9 cellular contexts compared by ENCODE assay signal in genomic region chr14:20477211-20477876, GRCh38. TPM values are rescaled to one million over a fixed set of nuclear protein-coding genes. Genes with fewer than 3 reads are reported as not detected.
DNase-seq lines count a peak whose midpoint lies in the region; ATAC-seq lines count a peak whose summit lies in the region.
"Had no signal": no experiment of that assay in that cellular context is flagged by ENCODE, and none has a peak within 500 bp of the region (broad histone marks: within the 10 kb centered on the region; RNA-seq: fewer than 3 reads in every experiment).

No MANE protein-coding gene starts in this region.

- H3K14ac ChIP-seq in trophoblast cell (ENCODE audit: low read length): no peak overlapping the region

- peaks cover 0 to 4% (median 0%) of the 10 kb centered on the region in 3 donors for H3K9me3 Mint-ChIP-seq in T-cell
- H3K9me3 Mint-ChIP-seq in effector memory CD8-positive, alpha-beta T cell: peaks cover 0 to 6% of the 10 kb centered on the region in 2 donors

- no peak overlapping the region for H4K8ac ChIP-seq in trophoblast cell (ENCODE audit: low read depth, low read length)

- peaks cover 3 to 7% of the 10 kb centered on the region in 2 experiments for H3K4me1 ChIP-seq in trophoblast cell (ENCODE audit: control insufficient read depth in 1 of 2, insufficient read depth in 2 of 2, low read length in 2 of 2)

- H3K27me3 Mint-ChIP-seq in T-cell: no peaks in the 10 kb centered on the region
- no peaks in the 10 kb centered on the region for H3K27me3 Mint-ChIP-seq in effector memory CD8-positive, alpha-beta T cell

- no peak overlapping the region for H3K18ac ChIP-seq in trophoblast cell (ENCODE audit: low read length)

- no peaks in the 10 kb centered on the region for H3K79me2 ChIP-seq in trophoblast cell (ENCODE audit: control insufficient read depth, insufficient read depth, low read length, poor library complexity)

- peak overlapping the region; percentile 46 to 74 (median 52) for H3K4me3 Mint-ChIP-seq in T-cell
- H3K4me3 Mint-ChIP-seq in effector memory CD8-positive, alpha-beta T cell: peak overlapping the region; percentile 64 to 67

- ATAC-seq in T-cell (replicated peaks in 1 of 4) (peak; percentile 82 to 93 (median 86)), HG03520 (IDR thresholded peaks at IDR 0.05; ENCODE audit: unreplicated experiment) (no peak), HG03432 (IDR thresholded peaks at IDR 0.05; ENCODE audit: unreplicated experiment) (no peak)
- peak; percentile 76 for ATAC-seq in effector memory CD8-positive, alpha-beta T cell (replicated peaks)

- H3K36me3 Mint-ChIP-seq in T-cell: peaks cover 66% of the 10 kb centered on the region
- peaks cover 63% of the 10 kb centered on the region for H3K36me3 Mint-ChIP-seq in effector memory CD8-positive, alpha-beta T cell (ENCODE audit: insufficient read depth)

- no peaks in the 10 kb centered on the region for H3K27me3 ChIP-seq in trophoblast cell (ENCODE audit: insufficient read depth, low read length)

- H2BK12ac ChIP-seq in trophoblast cell (ENCODE audit: low read length): no peak overlapping the region

- DNase-seq in HT1080 (ENCODE audit: low read depth): peak; percentile 16
- DNase-seq in T-cell: peak in 31 of 34 experiments; percentile 4 to 52 (median 36)
- DNase-seq in effector memory CD8-positive, alpha-beta T cell: peak; percentile 30 to 33 (median 33)
- peak; percentile 97 to 99 for DNase-seq in trophoblast cell
- DNase-seq in stimulated activated CD4-positive, alpha-beta T cell treated with anti-CD3 and anti-CD28 coated beads, Interleukin-15, amount 100 ng/mL, for 24 hours: no peak
- DNase-seq in epidermal melanocyte (ENCODE audit: insufficient read length, low spot score): no peak

- H4K12ac ChIP-seq in trophoblast cell (ENCODE audit: low read depth, low read length): no peak overlapping the region

- H3K27ac Mint-ChIP-seq in T-cell: peak overlapping the region; percentile 94
- peak overlapping the region; percentile 35 to 92 for H3K27ac Mint-ChIP-seq in effector memory CD8-positive, alpha-beta T cell

- H3K4me1 Mint-ChIP-seq in T-cell: peaks cover 87 to 92% (median 88%) of the 10 kb centered on the region in 3 donors
- H3K4me1 Mint-ChIP-seq in effector memory CD8-positive, alpha-beta T cell (ENCODE audit: low read depth in 2 of 2): peaks cover 51 to 67% of the 10 kb centered on the region in 2 donors

- H3K23ac ChIP-seq in trophoblast cell (ENCODE audit: low read length): no peak overlapping the region

- no peak overlapping the region for H3K4me2 ChIP-seq in trophoblast cell (ENCODE audit: low read length)

- no peak overlapping the region for H2BK120ac ChIP-seq in trophoblast cell (ENCODE audit: insufficient read depth, low read length, poor library complexity)

- H3K9ac ChIP-seq in trophoblast cell (ENCODE audit: low read length): no peak overlapping the region

- CTCF ChIA-PET in T-cell (lab: Charles Lee): interaction anchor here (0.8 kb wide), 2 partner anchors 22 to 149 kb away, joined by 4 to 5 read pairs; partner anchors contain the start of gene APEX1 (in 1 of the 2)

- peaks cover 17 to 24% of the 10 kb centered on the region in 2 experiments for H3K36me3 ChIP-seq in trophoblast cell (ENCODE audit: control insufficient read depth in 1 of 2, insufficient read depth in 2 of 2, low read length in 2 of 2)

- no peak overlapping the region for H2AFZ ChIP-seq in trophoblast cell (ENCODE audit: insufficient read depth, low read length, poor library complexity)

- POLR2A ChIA-PET in T-cell (lab: Charles Lee): interaction anchor here in 1 of 2 donors (0.9 to 1.0 kb wide), 2 partner anchors 13 to 16 kb away, joined by 3 to 4 read pairs; partner anchors contain the start of gene PIP4P1

- H3K79me1 ChIP-seq in trophoblast cell (ENCODE audit: low read length): no peaks in the 10 kb centered on the region

- H3K4ac ChIP-seq in trophoblast cell (ENCODE audit: low read depth, low read length): no peak overlapping the region

- no peaks in the 10 kb centered on the region for H3K9me3 ChIP-seq in trophoblast cell (ENCODE audit: insufficient read depth, low read depth, low read length)

- WGBS in trophoblast cell (ENCODE audit: extremely low coverage, insufficient coverage, insufficient read length): no CpG with 5 or more reads among the region's 1 CpG

- no peak overlapping the region for H3K4me3 ChIP-seq in trophoblast cell (ENCODE audit: low read depth, low read length)

- no peak overlapping the region for H4K91ac ChIP-seq in trophoblast cell (ENCODE audit: low read depth, low read length)

- no peak overlapping the region for H2AK5ac ChIP-seq in trophoblast cell (ENCODE audit: low read length)

- no peak overlapping the region for H2BK5ac ChIP-seq in trophoblast cell (ENCODE audit: low read depth, low read length, poor library complexity)

- H3K27ac ChIP-seq in trophoblast cell (ENCODE audit: low read depth, low read length): no peak overlapping the region

RNA-seq across cellular contexts. Expression of gene PNP, which starts 8.1 kb away (rescaled TPM):
- 167 and 204 TPM in 2 replicates for total RNA-seq in HT1080 (2014; rRNA removed; shearing (Covaris generic))
- 117 and 146 TPM in 2 replicates for polyA plus RNA-seq in HT1080 (2015; cell fraction: cytosol; rRNA removed)
- 183 and 219 TPM in 2 replicates for polyA plus RNA-seq in HT1080 (2015; cell fraction: nucleus; rRNA removed)
- total RNA-seq in T-cell: 10 to 100 TPM; 47.7 to 86.2 (median 77.9) TPM
- 40.7 and 41.3 TPM in 2 replicates for polyA plus RNA-seq in trophoblast cell (2013)

RNA-seq across cellular contexts. Expression of gene PIP4P1, which starts 16.1 kb away (rescaled TPM):
- total RNA-seq in HT1080 (2014; rRNA removed; shearing (Covaris generic)): 20.5 and 21.0 TPM in 2 replicates
- polyA plus RNA-seq in HT1080 (2015; cell fraction: cytosol; rRNA removed): 20.3 and 26.6 TPM in 2 replicates
- polyA plus RNA-seq in HT1080 (2015; cell fraction: nucleus; rRNA removed): 34.2 and 36.5 TPM in 2 replicates
- 10 to 100 TPM; 54.2 to 72.8 (median 57.5) TPM for total RNA-seq in T-cell
- polyA plus RNA-seq in trophoblast cell (2013): 22.1 and 23.5 TPM in 2 replicates

RNA-seq across cellular contexts. Expression of gene APEX1, which starts 22.3 kb away (rescaled TPM):
- 139 and 207 TPM in 2 replicates for total RNA-seq in HT1080 (2014; rRNA removed; shearing (Covaris generic))
- polyA plus RNA-seq in HT1080 (2015; cell fraction: cytosol; rRNA removed): 275 and 314 TPM in 2 replicates
- polyA plus RNA-seq in HT1080 (2015; cell fraction: nucleus; rRNA removed): 298 and 316 TPM in 2 replicates
- total RNA-seq in T-cell: 100 to 1,000 TPM in 4 of 5 donors, 10 to 100 TPM in 1; 92.9 to 142 (median 120) TPM
- polyA plus RNA-seq in trophoblast cell (2013): 178 and 184 TPM in 2 replicates

RNA-seq across cellular contexts. Expression of gene OSGEP, which starts 22.7 kb away (rescaled TPM):
- total RNA-seq in HT1080 (2014; rRNA removed; shearing (Covaris generic)): 50.1 and 52.1 TPM in 2 replicates
- polyA plus RNA-seq in HT1080 (2015; cell fraction: cytosol; rRNA removed): 42.3 and 45.3 TPM in 2 replicates
- 56.2 and 65.1 TPM in 2 replicates for polyA plus RNA-seq in HT1080 (2015; cell fraction: nucleus; rRNA removed)
- total RNA-seq in T-cell: 10 to 100 TPM; 56.4 to 80.2 (median 61.5) TPM
- polyA plus RNA-seq in trophoblast cell (2013): 14.7 and 15.6 TPM in 2 replicates

RNA-seq across cellular contexts. Expression of gene RNASE10, which starts 28.0 kb away (rescaled TPM):
- total RNA-seq in HT1080 (2014; rRNA removed; shearing (Covaris generic)): not detected in 2 replicates
- polyA plus RNA-seq in HT1080 (2015; cell fraction: cytosol; rRNA removed): not detected in 2 replicates
- not detected in 2 replicates for polyA plus RNA-seq in HT1080 (2015; cell fraction: nucleus; rRNA removed)
- 1 to 10 TPM in 2 of 5 donors, under 1 TPM in 3; 0.36 to 1.2 (median 0.66) TPM for total RNA-seq in T-cell
- 0.08 and 0.19 TPM in 2 replicates for polyA plus RNA-seq in trophoblast cell (2013)
- total RNA-seq: LHCN-M2 had no signal

Comparison
In these comparisons a context has a peak if more than half of its experiments do, and no peak if none do; other contexts are left out.
1. DNase-seq: peak in HT1080 (single experiment), T-cell (31 of 34), effector memory CD8-positive, alpha-beta T cell (3 of 3) and trophoblast cell (2 of 2); none in stimulated activated CD4-positive, alpha-beta T cell treated with anti-CD3 and anti-CD28 coated beads, Interleukin-15, amount 100 ng/mL, for 24 hours (single experiment) and epidermal melanocyte (single experiment).
2. ATAC-seq: peak in T-cell (4 of 4) and effector memory CD8-positive, alpha-beta T cell (single experiment); none in HG03520 (single experiment) and HG03432 (single experiment).